26 cellular contexts compared by ENCODE assay signal in genomic region chr3:93988283-93988682, GRCh38. TPM values are rescaled to one million over a fixed set of nuclear protein-coding genes. Genes with fewer than 3 reads are reported as not detected.
A peak's percentile ranks its signal among the peaks of the same experiment; 100 is the strongest.
DNase-seq lines count a peak whose midpoint lies in the region; ATAC-seq, FAIRE-seq and TF ChIP-seq lines count a peak whose summit lies in the region.
"Had no signal": no experiment of that assay in that cellular context is flagged by ENCODE, and none has a peak within 500 bp of the region (broad histone marks: within the 10 kb centered on the region; RNA-seq: fewer than 3 reads in every experiment).

No MANE protein-coding gene starts in this region.

- intact Hi-C loops in PC-3 (cut with micrococcal nuclease) (no loop called here), Caco-2 (cut with micrococcal nuclease; ENCODE audit: unreplicated experiment) (no loop called here), left ventricle myocardium superior (cut with micrococcal nuclease) (no loop called here)

- H3K9me3 Mint-ChIP-seq in nephron (no peaks in the 10 kb centered on the region), Caco-2 (ENCODE audit: unreplicated experiment) (no peaks in the 10 kb centered on the region)
- H3K9me3 Mint-ChIP-seq: activated naive CD8-positive, alpha-beta T cell treated with anti-CD3 and anti-CD28 coated beads, Interleukin-2, amount 50 U/mL, for 24 hours; central memory CD8-positive, alpha-beta T cell; memory B cell had no signal

- peaks cover 13% of the 10 kb centered on the region for H3K4me1 Mint-ChIP-seq in nephron
- no peaks in the 10 kb centered on the region for H3K4me1 Mint-ChIP-seq in Caco-2 (ENCODE audit: low read depth, unreplicated experiment)
- H3K4me1 Mint-ChIP-seq: activated CD4-positive, alpha-beta T cell treated with anti-CD3 and anti-CD28 coated beads for 36 hours; activated naive CD8-positive, alpha-beta T cell treated with anti-CD3 and anti-CD28 coated beads, Interleukin-2, amount 50 U/mL, for 24 hours had no signal

- H3F3A ChIP-seq in PC-3 (ENCODE audit: low read length, unreplicated experiment): no peaks in the 10 kb centered on the region

- H4K20me1 ChIP-seq in PC-3 (ENCODE audit: low read length): no peaks in the 10 kb centered on the region

- H3K4me2 ChIP-seq in PC-3 (ENCODE audit: low read length): peak overlapping the region; percentile 0; the same call in 1 of the 2 replicates

- ATAC-seq in PC-3 (peak; percentile 71), left ventricle myocardium superior (no peak), HG03196 (IDR thresholded peaks at IDR 0.05; ENCODE audit: unreplicated experiment) (no peak)
- ATAC-seq: activated CD4-positive, alpha-beta T cell treated with anti-CD3 and anti-CD28 coated beads for 36 hours; activated naive CD8-positive, alpha-beta T cell treated with anti-CD3 and anti-CD28 coated beads, Interleukin-2, amount 50 U/mL, for 24 hours; heart left ventricle had no signal

- no peak for TF ChIP-seq CTCF in PC-3 (conservative IDR thresholded peaks at IDR 0.05; ENCODE audit: low read depth, low read length)
- TF ChIP-seq CTCF in nephron (IDR thresholded peaks at IDR 0.05; ENCODE audit: unreplicated experiment in 3 of 3): no peak
- no peak for TF ChIP-seq CTCF in Caco-2 (IDR thresholded peaks at IDR 0.05; ENCODE audit: insufficient read depth in 1 of 2, low read depth in 1 of 2, low read length in 1 of 2, severe bottlenecking in 1 of 2, unreplicated experiment in 1 of 2)

- H3K36me3 ChIP-seq in PC-3 (ENCODE audit: low read depth, low read length): no peaks in the 10 kb centered on the region
- no peaks in the 10 kb centered on the region for H3K36me3 ChIP-seq in Caco-2 (ENCODE audit: control insufficient read depth, insufficient read depth, low read length)
- H3K36me3 ChIP-seq: heart left ventricle, spleen, uterus had no signal

- H3K27me3 Mint-ChIP-seq in nephron (ENCODE audit: low read depth) (no peaks in the 10 kb centered on the region), Caco-2 (ENCODE audit: insufficient read depth, unreplicated experiment) (no peaks in the 10 kb centered on the region)
- H3K27me3 Mint-ChIP-seq: activated CD4-positive, alpha-beta T cell treated with anti-CD3 and anti-CD28 coated beads for 36 hours; activated naive CD8-positive, alpha-beta T cell treated with anti-CD3 and anti-CD28 coated beads, Interleukin-2, amount 50 U/mL, for 24 hours; central memory CD8-positive, alpha-beta T cell; memory B cell had no signal

- CTCF ChIA-PET in PC-3 (lab: Charles Lee): no interaction called here
- CTCF ChIA-PET in Caco-2 (lab: Charles Lee): no interaction called here

- H3K27ac ChIP-seq in PC-3 (ENCODE audit: low read length): no peak overlapping the region
- H3K27ac ChIP-seq: C4-2B, heart left ventricle, RWPE1, spleen had no signal

- peaks cover 14% of the 10 kb centered on the region for H3K79me2 ChIP-seq in PC-3 (ENCODE audit: low read length)

- no peak overlapping the region for H3K4me3 ChIP-seq in PC-3 (ENCODE audit: low read length)
- H3K4me3 ChIP-seq in Caco-2 (ENCODE audit: low read depth, low read length): no peak overlapping the region
- H3K4me3 ChIP-seq: heart left ventricle, spleen, uterus had no signal

- H3K9ac ChIP-seq in PC-3 (ENCODE audit: low read length): no peak overlapping the region

- H3K36me3 Mint-ChIP-seq in nephron (ENCODE audit: low read depth): no peaks in the 10 kb centered on the region
- H3K36me3 Mint-ChIP-seq in Caco-2 (ENCODE audit: insufficient read depth, unreplicated experiment): no peaks in the 10 kb centered on the region
- H3K36me3 Mint-ChIP-seq: memory B cell had no signal

- H3K27ac Mint-ChIP-seq in nephron (peak overlapping the region; percentile 56 to 84 (median 63)), Caco-2 (ENCODE audit: unreplicated experiment) (no peak overlapping the region)
- H3K27ac Mint-ChIP-seq: activated CD4-positive, alpha-beta T cell treated with anti-CD3 and anti-CD28 coated beads for 36 hours; activated naive CD8-positive, alpha-beta T cell treated with anti-CD3 and anti-CD28 coated beads, Interleukin-2, amount 50 U/mL, for 24 hours; memory B cell had no signal

- peak overlapping the region in 1 of 3 experiments; percentile 39 for H3K4me3 Mint-ChIP-seq in nephron
- H3K4me3 Mint-ChIP-seq in Caco-2 (ENCODE audit: unreplicated experiment): no peak overlapping the region
- H3K4me3 Mint-ChIP-seq: activated CD4-positive, alpha-beta T cell treated with anti-CD3 and anti-CD28 coated beads for 36 hours; activated naive CD8-positive, alpha-beta T cell treated with anti-CD3 and anti-CD28 coated beads, Interleukin-2, amount 50 U/mL, for 24 hours; central memory CD8-positive, alpha-beta T cell; memory B cell had no signal

- BruUV-seq in PC-3 (replicated peaks; lab: Mats Ljungman, UMichigan): no TSS peak
- BruUV-seq in Caco-2 (replicated peaks; lab: Mats Ljungman, UMichigan): no TSS peak

- POLR2A ChIA-PET in PC-3 (lab: Charles Lee; ENCODE audit: unreplicated experiment): no interaction called here
- POLR2A ChIA-PET in Caco-2 (lab: Charles Lee): no interaction called here

- H3K4me1 ChIP-seq in PC-3 (ENCODE audit: insufficient read depth, low read length): peaks cover 10% of the 10 kb centered on the region; the same call in 1 of the 2 replicates
- no peaks in the 10 kb centered on the region for H3K4me1 ChIP-seq in Caco-2
- H3K4me1 ChIP-seq: spleen, uterus had no signal

- H3K27me3 ChIP-seq in PC-3 (ENCODE audit: low read length) (no peaks in the 10 kb centered on the region), Caco-2 (replicated peaks; ENCODE audit: control insufficient read depth, insufficient read depth, low read length) (no peaks in the 10 kb centered on the region)
- H3K27me3 ChIP-seq: heart left ventricle, spleen, uterus had no signal

- no peaks in the 10 kb centered on the region for H3K9me2 ChIP-seq in PC-3 (replicated peaks; ENCODE audit: low read length)

- no peak overlapping the region for H2AFZ ChIP-seq in PC-3 (ENCODE audit: low read length)

- no peaks in the 10 kb centered on the region for H3K9me3 ChIP-seq in PC-3 (ENCODE audit: low read length)
- no peaks in the 10 kb centered on the region for H3K9me3 ChIP-seq in Caco-2
- H3K9me3 ChIP-seq: heart left ventricle, spleen, uterus had no signal

- peak; percentile 81 for FAIRE-seq in endometrium (lab: Jason Lieb, UNC)

- DNase-seq in EL (peak; percentile 4), PC-3 (peak; percentile 13), Caco-2 (no peak), left ventricle myocardium superior (no peak)
- DNase-seq in stimulated activated CD4-positive, alpha-beta T cell treated with anti-CD3 and anti-CD28 coated beads, Interleukin-4, amount 100 ng/mL, for 24 hours: no peak
- DNase-seq: ACHN; activated CD4-positive, alpha-beta T cell treated with anti-CD3 and anti-CD28 coated beads for 36 hours; activated naive CD8-positive, alpha-beta T cell treated with anti-CD3 and anti-CD28 coated beads, Interleukin-2, amount 50 U/mL, for 24 hours; DMS153; effector memory CD4-positive, alpha-beta T cell; heart left ventricle; Karpas-422; NCI-H1092 treated with DMSO at 0.1 percent for 48 hours; NCI-H2081; spleen; SW 1271; uterus had no signal

RNA-seq across cellular contexts. Expression of gene ARL13B, which starts 8.3 kb away (rescaled TPM):
- total RNA-seq in PC-3 (2014; rRNA removed) (10.7 and 12.6 TPM in 2 replicates), Caco-2 (2022) (7.6 and 7.7 TPM in 2 replicates), left ventricle myocardium superior (4.5 TPM)

RNA-seq across cellular contexts. Expression of gene PROS1, which starts 14.6 kb away (rescaled TPM):
- total RNA-seq in PC-3 (2014; rRNA removed) (5.5 and 5.8 TPM in 2 replicates), Caco-2 (2022) (19.4 and 23.4 TPM in 2 replicates), left ventricle myocardium superior (38.0 TPM)

RNA-seq across cellular contexts. Expression of gene STX19, which starts 40.1 kb away (rescaled TPM):
- total RNA-seq in PC-3 (2014; rRNA removed) (not detected in 2 replicates), Caco-2 (2022) (not detected in 2 replicates), left ventricle myocardium superior (not detected)
- total RNA-seq: activated CD4-positive, alpha-beta T cell treated with anti-CD3 and anti-CD28 coated beads for 36 hours; NCI-H460; pulmonary artery endothelial cell had no signal

Comparison
In these comparisons a context has a peak if more than half of its experiments do, and no peak if none do; other contexts are left out.
1. DNase-seq: peak in EL (single experiment) and PC-3 (single experiment); none in stimulated activated CD4-positive, alpha-beta T cell treated with anti-CD3 and anti-CD28 coated beads, Interleukin-4, amount 100 ng/mL, for 24 hours (single experiment), Caco-2 (0 of 2) and left ventricle myocardium superior (single experiment).